In genomic region chr9:38022995-38023394, GRCh38 we compare ENCODE assay signal across 10 cellular contexts. TPM values are rescaled to one million over a fixed set of nuclear protein-coding genes. Genes with fewer than 3 reads are reported as not detected.
DNase-seq lines count a peak whose midpoint lies in the region; ATAC-seq and TF ChIP-seq lines count a peak whose summit lies in the region.
"Had no signal": no experiment of that assay in that cellular context is flagged by ENCODE, and none has a peak within 500 bp of the region (broad histone marks: within the 10 kb centered on the region; RNA-seq: fewer than 3 reads in every experiment).

No MANE protein-coding gene starts in this region.

- H3K4me1 ChIP-seq in lower lobe of right lung, result peaks cover 95% of the 10 kb centered on the region
- no peaks in the 10 kb centered on the region for H3K4me1 ChIP-seq in thymus (ENCODE audit: control insufficient read depth, insufficient read depth, low read length)

- no peak overlapping the region for H3K4me3 ChIP-seq in lower lobe of right lung
- H3K4me3 ChIP-seq in thymus (ENCODE audit: low read length), result no peak overlapping the region

- H3K36me3 ChIP-seq in lower lobe of right lung (no peaks in the 10 kb centered on the region), thymus (ENCODE audit: control insufficient read depth, insufficient read depth) (no peaks in the 10 kb centered on the region)

- 90% methylated on average over 8 of the region's 8 CpGs for WGBS in thymus

- H3K27me3 ChIP-seq in lower lobe of right lung (ENCODE audit: low read depth), result no peaks in the 10 kb centered on the region
- H3K27me3 ChIP-seq in thymus (ENCODE audit: control insufficient read depth, insufficient read depth), result no peaks in the 10 kb centered on the region

- H3K36me3 Mint-ChIP-seq in WTC11, result no peaks in the 10 kb centered on the region

- ATAC-seq in WTC11 (no peak), lower lobe of right lung (peak; percentile 41 to 48), HG03354 (IDR thresholded peaks at IDR 0.05; ENCODE audit: poor library complexity, severe bottlenecking, unreplicated experiment) (no peak)

- H3K27ac Mint-ChIP-seq in WTC11, result peak overlapping the region; percentile 63; the same call in 1 of the 2 replicates

- intact Hi-C loops in lower lobe of right lung (cut with DNase I), result no loop called here

- H3K4me1 Mint-ChIP-seq in WTC11, result peaks cover 92% of the 10 kb centered on the region

- no peaks in the 10 kb centered on the region for H3K9me3 ChIP-seq in lower lobe of right lung
- no peaks in the 10 kb centered on the region for H3K9me3 ChIP-seq in thymus (ENCODE audit: control insufficient read depth)

- POLR2A ChIA-PET in WTC11 (lab: Charles Lee), result no interaction called here

- CTCF ChIA-PET in WTC11 (lab: Charles Lee), result interaction anchor here (0.6 to 3.1 kb wide), 6 partner anchors 10 to 498 kb away, joined by 3 to 18 read pairs (median 4); no protein-coding TSS in a partner anchor

- TF ChIP-seq CTCF in WTC11 (IDR thresholded peaks at IDR 0.05) (no peak), lower lobe of right lung (IDR thresholded peaks at IDR 0.05) (no peak)

- no peaks in the 10 kb centered on the region for H3K9me3 Mint-ChIP-seq in WTC11

- no peak overlapping the region for H3K4me3 Mint-ChIP-seq in WTC11

- H3K27ac ChIP-seq in lower lobe of right lung, result peak overlapping the region; percentile 77
- peak overlapping the region; percentile 33 for H3K27ac ChIP-seq in thymus (ENCODE audit: low read depth)

- no peaks in the 10 kb centered on the region for H3K27me3 Mint-ChIP-seq in WTC11 (ENCODE audit: low read depth)

- DNase-seq in NCI-H146 treated with DMSO at 0.1 percent for 48 hours (lab: John Stamatoyannopoulos, UW; ENCODE audit: unreplicated experiment), result peak; percentile 92
- no peak for DNase-seq in WTC11 (ENCODE audit: low spot score)
- DNase-seq in lower lobe of right lung, result peak; percentile 69
- no peak for DNase-seq in COLO829 (ENCODE audit: low spot score)
- no peak for DNase-seq in activated naive CD4-positive, alpha-beta T cell (lab: John Stamatoyannopoulos, UW)
- no peak for DNase-seq in activated CD8-positive, alpha-beta memory T cell treated with anti-CD3 and anti-CD28 coated beads, Interleukin-2, amount 50 U/mL, for 4 hours
- DNase-seq: effector CD4-positive, alpha-beta T cell; T-helper 1 cell had no signal

TF ChIP-seq in WTC11, 78 proteins besides CTCF, POLR2A, EP300 and RAD21:
- TF ChIP-seq SMAD3 (CRISPR knock-in tag; IDR thresholded peaks at IDR 0.05; ENCODE audit: borderline replicate concordance), result no peak
- no peak for TF ChIP-seq USF2 (CRISPR knock-in tag; IDR thresholded peaks at IDR 0.05)
- TF ChIP-seq ZBTB43 (CRISPR knock-in tag; IDR thresholded peaks at IDR 0.05), result no peak
- TF ChIP-seq FOXP4 (CRISPR knock-in tag; IDR thresholded peaks at IDR 0.05), result no peak

RNA-seq across cellular contexts. Expression of gene SHB, which starts 46.0 kb away (rescaled TPM):
- total RNA-seq in WTC11 (2021) (9.5 to 12.2 TPM (median 10.6 TPM) in 3 replicates), lower lobe of right lung (25.3 TPM)
- 5.5 TPM for polyA plus RNA-seq in thymus

Comparison
In these comparisons a context has a peak if more than half of its experiments do, and no peak if none do; other contexts are left out.
1. DNase-seq: peak in NCI-H146 treated with DMSO at 0.1 percent for 48 hours (single experiment) and lower lobe of right lung (single experiment); none in WTC11 (single experiment), COLO829 (single experiment), activated naive CD4-positive, alpha-beta T cell (0 of 4) and activated CD8-positive, alpha-beta memory T cell treated with anti-CD3 and anti-CD28 coated beads, Interleukin-2, amount 50 U/mL, for 4 hours (single experiment).
2. ATAC-seq: peak in lower lobe of right lung (2 of 2); none in WTC11 (single experiment) and HG03354 (single experiment).